Comparison of ENCODE assay signal across 17 cellular contexts in genomic region chr19:18795540-18795939, GRCh38. TPM values are rescaled to one million over a fixed set of nuclear protein-coding genes. Genes with fewer than 3 reads are reported as not detected.
DNase-seq lines count a peak whose midpoint lies in the region; ATAC-seq and TF ChIP-seq lines count a peak whose summit lies in the region.
"Had no signal": no experiment of that assay in that cellular context is flagged by ENCODE, and none has a peak within 500 bp of the region (broad histone marks: within the 10 kb centered on the region; RNA-seq: fewer than 3 reads in every experiment).

No MANE protein-coding gene starts in this region.

- no peak for TF ChIP-seq POLR2A in transverse colon (IDR thresholded peaks at IDR 0.05)

- H3K27ac ChIP-seq in GM23338 (ENCODE audit: low read depth) = no peak overlapping the region
- H3K27ac ChIP-seq in transverse colon = no peak overlapping the region
- H3K27ac ChIP-seq: gastrocnemius medialis, ovary had no signal

- H3K27me3 ChIP-seq in GM23338 (ENCODE audit: insufficient read depth) (peaks cover 92% of the 10 kb centered on the region), transverse colon (peaks cover 83% of the 10 kb centered on the region)

- no peaks in the 10 kb centered on the region; the same call in 2 of the 3 replicates for H3K4me1 Mint-ChIP-seq in GM23338
- H3K4me1 Mint-ChIP-seq in memory B cell = peaks cover 5% of the 10 kb centered on the region

- H4K20me1 ChIP-seq in GM23338 (replicated peaks; ENCODE audit: insufficient read depth) = peaks cover 11% of the 10 kb centered on the region

- WGBS in transverse colon (ENCODE audit: low coverage in 1 of 2), 2 donors = 17% methylated on average over 20 of the region's 21 CpGs; no CpG with 5 or more reads in 1 of the 2 donors

- no peak overlapping the region for H3K4me3 ChIP-seq in GM23338
- no peak overlapping the region for H3K4me3 ChIP-seq in transverse colon
- H3K4me3 ChIP-seq: gastrocnemius medialis, HAP-1, ovary had no signal

- H3K27ac Mint-ChIP-seq in GM23338 = no peak overlapping the region
- H3K27ac Mint-ChIP-seq in memory B cell = no peak overlapping the region

- peak; percentile 50 for ATAC-seq in GM23338
- ATAC-seq in memory B cell (ENCODE audit: low read depth) = peak; percentile 36
- ATAC-seq in left colon = no peak
- no peak for ATAC-seq in HG02938 (IDR thresholded peaks at IDR 0.05; ENCODE audit: unreplicated experiment)

- H3K4me2 ChIP-seq in GM23338 = no peak overlapping the region

- H3K36me3 Mint-ChIP-seq in GM23338 (ENCODE audit: low read depth) = no peaks in the 10 kb centered on the region
- no peaks in the 10 kb centered on the region for H3K36me3 Mint-ChIP-seq in memory B cell

- peak overlapping the region; percentile 63 for H2AFZ ChIP-seq in GM23338

- in situ Hi-C loops in transverse colon (cut with MboI; ENCODE audit: low pct_ligation_motif_present in 1 of 4, low pct_unique_long_range_greater_than_20kb in 1 of 4, low sequenced_read_pairs in 3 of 4) = no loop called here

- intact Hi-C loops in transverse colon (cut with DNase I; ENCODE audit: low total_unique reads) = no loop called here
- intact Hi-C loops in left colon (cut with DNase I, micrococcal nuclease) = no loop called here

- TF ChIP-seq EP300 in transverse colon (IDR thresholded peaks at IDR 0.05; ENCODE audit: low read depth) = no peak

- H3K79me2 ChIP-seq in GM23338 (replicated peaks; ENCODE audit: insufficient read depth) = no peaks in the 10 kb centered on the region

- peaks cover 55% of the 10 kb centered on the region for H3K27me3 Mint-ChIP-seq in GM23338 (ENCODE audit: insufficient read depth, low read depth, poor library complexity)
- H3K27me3 Mint-ChIP-seq in memory B cell = peaks cover 24% of the 10 kb centered on the region

- H3K9me3 ChIP-seq in transverse colon = no peaks in the 10 kb centered on the region
- H3K9me3 ChIP-seq: gastrocnemius medialis, HAP-1, ovary had no signal

- TF ChIP-seq CTCF in GM23338 (conservative IDR thresholded peaks at IDR 0.05; ENCODE audit: low read depth in 2 of 2) (no peak), transverse colon (IDR thresholded peaks at IDR 0.05) (no peak)

- H3F3A ChIP-seq in GM23338 (replicated peaks; ENCODE audit: low read depth) = no peaks in the 10 kb centered on the region

- H3K36me3 ChIP-seq in GM23338 (ENCODE audit: insufficient read depth) = no peaks in the 10 kb centered on the region
- no peaks in the 10 kb centered on the region for H3K36me3 ChIP-seq in transverse colon
- H3K36me3 ChIP-seq: gastrocnemius medialis, HAP-1, ovary had no signal

- H3K9me2 ChIP-seq in GM23338 (ENCODE audit: insufficient read depth) = no peaks in the 10 kb centered on the region

- H3K9me3 Mint-ChIP-seq in GM23338 = no peaks in the 10 kb centered on the region; the same call in 2 of the 3 replicates
- H3K9me3 Mint-ChIP-seq in memory B cell = no peaks in the 10 kb centered on the region

- H3K4me1 ChIP-seq in GM23338 (ENCODE audit: insufficient read depth) (peaks cover 5% of the 10 kb centered on the region; the same call in 1 of the 2 replicates), transverse colon (peaks cover 5 to 10% (median 9%) of the 10 kb centered on the region in 4 donors)

- H3K4me3 Mint-ChIP-seq in GM23338 (no peak overlapping the region), memory B cell (no peak overlapping the region)

- DNase-seq in AG08395 (ENCODE audit: low spot score) (peak; percentile 60), GM23338 (ENCODE audit: low spot score) (peak; percentile 55), dedifferentiated amniotic fluid mesenchymal stem cell (ENCODE audit: extremely low spot score) (peak; percentile 18), memory B cell (ENCODE audit: low spot score in 2 of 2) (no peak), NCI-H1105 treated with DMSO at 0.1 percent for 48 hours (lab: John Stamatoyannopoulos, UW) (no peak), transverse colon (no peak), left colon (no peak)
- DNase-seq: activated T-cell treated with anti-CD3 and anti-CD28 coated beads for 4 hours; gastrocnemius medialis; NCI-H2081 treated with DMSO at 0.1 percent for 48 hours; ovary; stimulated activated CD4-positive, alpha-beta T cell treated with anti-CD3 and anti-CD28 coated beads, Interleukin-1b, Interleukin-23, amount 100 ng/mL, for 48 hours had no signal

TF ChIP-seq in GM23338, 12 proteins besides CTCF, POLR2A, EP300 and RAD21 (continues in another document):
- TF ChIP-seq NANOG (IDR thresholded peaks at IDR 0.05; ENCODE audit: borderline replicate concordance) = no peak
- no peak for TF ChIP-seq CREB1 (CRISPR knock-in tag; IDR thresholded peaks at IDR 0.05; ENCODE audit: low read depth)
- TF ChIP-seq JUNB (IDR thresholded peaks at IDR 0.05; ENCODE audit: unreplicated experiment) = no peak
- no peak for TF ChIP-seq STAT1 (IDR thresholded peaks at IDR 0.05; ENCODE audit: unreplicated experiment)
- no peak for TF ChIP-seq POLR2AphosphoS5 (IDR thresholded peaks at IDR 0.05; ENCODE audit: low read depth)
- TF ChIP-seq REST (IDR thresholded peaks at IDR 0.05; ENCODE audit: unreplicated experiment) = no peak

RNA-seq across cellular contexts. Expression of gene COMP, which starts 4.4 kb away (rescaled TPM):
- 0.63 TPM in 1 of 2 replicates, not detected in the other for total RNA-seq in GM23338 (2014; rRNA removed; shearing (Covaris generic))
- polyA plus RNA-seq in GM23338 (2016; fragmentation: Nextera tagmentation; extraction: Ambion mirVana) = 0.31 and 0.58 TPM in 2 replicates
- total RNA-seq in transverse colon (under 1 TPM in 2 of 4 donors, not detected in 2; 0.32 to 0.55 TPM), left colon (not detected)
- total RNA-seq: Daoy, dermis microvascular lymphatic vessel endothelial cell, SK-MEL-5 had no signal

RNA-seq across cellular contexts. Expression of gene UPF1, which starts 36.2 kb away (rescaled TPM):
- 81.9 and 138 TPM in 2 replicates for total RNA-seq in GM23338 (2014; rRNA removed; shearing (Covaris generic))
- 13.8 and 14.3 TPM in 2 replicates for polyA plus RNA-seq in GM23338 (2016; fragmentation: Nextera tagmentation; extraction: Ambion mirVana)
- total RNA-seq in transverse colon (100 to 1,000 TPM in 1 of 4 donors, 10 to 100 TPM in 3; 84.2 to 153 (median 91.9) TPM), left colon (10 to 100 TPM; 67.6 to 81.8 TPM)

Comparison
In these comparisons a context has a peak if more than half of its experiments do, and no peak if none do; other contexts are left out.
1. DNase-seq: peak in AG08395 (single experiment), GM23338 (single experiment) and dedifferentiated amniotic fluid mesenchymal stem cell (single experiment); none in memory B cell (0 of 2), NCI-H1105 treated with DMSO at 0.1 percent for 48 hours (single experiment), transverse colon (single experiment) and left colon (0 of 2).
2. ATAC-seq: peak in GM23338 (single experiment) and memory B cell (single experiment); none in left colon (single experiment) and HG02938 (single experiment).